8 cellular contexts compared by ENCODE assay signal in the genomic region with DNA sequence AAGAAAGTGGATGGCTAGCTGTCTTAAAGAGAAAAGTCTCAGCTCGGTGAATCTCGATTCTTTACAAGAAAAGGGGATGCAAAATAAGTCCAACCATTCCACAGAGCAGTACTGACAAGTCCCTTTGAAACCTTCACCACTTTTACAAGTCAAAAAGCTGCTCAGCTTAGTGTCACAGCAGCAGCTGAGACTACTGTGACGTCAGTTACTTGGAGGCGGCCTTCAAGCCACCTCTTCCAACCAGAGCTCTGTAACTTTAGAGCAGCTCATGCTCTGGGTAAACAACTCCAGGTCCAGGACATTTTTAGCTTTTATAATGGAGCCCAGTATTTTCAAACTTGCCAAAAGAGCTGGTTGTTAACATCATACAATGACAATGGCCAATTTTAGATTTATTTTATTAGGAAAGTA. TPM values are rescaled to one million over a fixed set of nuclear protein-coding genes. Genes with fewer than 3 reads are reported as not detected.
DNase-seq lines count a peak whose midpoint lies in the region; ATAC-seq and TF ChIP-seq lines count a peak whose summit lies in the region.

A gene (minus strand): TSS at position 159 of the 411 bp plus-strand sequence. CDS start 5,408 bp downstream, outside the sequence.

- H3K4me3 Mint-ChIP-seq in nephron progenitor cell, result peak within 1 kb of the TSS; percentile 47
- H3K4me3 Mint-ChIP-seq in activated CD4-positive, alpha-beta T cell treated with anti-CD3 and anti-CD28 coated beads, Interleukin-2, amount 10 ng/mL, durations not matched to agents 7 days and 5 days, result no peak within 1 kb of the TSS

- H3K36me3 ChIP-seq in A673 (ENCODE audit: insufficient read depth, low read length, poor library complexity, severe bottlenecking), result no peaks in the 10 kb centered on the region

- H3K4me1 Mint-ChIP-seq in nephron progenitor cell, result peaks cover 18% of the 10 kb centered on the region
- H3K4me1 Mint-ChIP-seq in activated CD4-positive, alpha-beta T cell treated with anti-CD3 and anti-CD28 coated beads, Interleukin-2, amount 10 ng/mL, durations not matched to agents 7 days and 5 days, result peaks cover 10% of the 10 kb centered on the region

- peak within 1 kb of the TSS; percentile 28 for H3K4me3 ChIP-seq in A673 (ENCODE audit: low read depth, low read length, poor library complexity, severe bottlenecking)
- H3K4me3 ChIP-seq in epithelial cell of esophagus (ENCODE audit: low read length), result no peak within 1 kb of the TSS

- H3K27me3 ChIP-seq in A673 (replicated peaks; ENCODE audit: insufficient read depth, low read depth, low read length, poor library complexity), result no peaks in the 10 kb centered on the region

- H3K9me3 ChIP-seq in A673 (ENCODE audit: low read depth, low read length, poor library complexity, severe bottlenecking), result no peaks in the 10 kb centered on the region

- TF ChIP-seq CTCF in A673 (conservative IDR thresholded peaks at IDR 0.05; ENCODE audit: low read depth, low read length) (no peak), epithelial cell of esophagus (IDR thresholded peaks at IDR 0.05; ENCODE audit: insufficient read depth, low read depth, low read length, missing control alignments) (no peak), nephron progenitor cell (IDR thresholded peaks at IDR 0.05) (no peak)

- POLR2A ChIA-PET in A673 (lab: Charles Lee; ENCODE audit: low non-redundant PET), result no interaction called here
- POLR2A ChIA-PET in activated CD4-positive, alpha-beta T cell treated with anti-CD3 and anti-CD28 coated beads, Interleukin-2, amount 10 ng/mL, durations not matched to agents 7 days and 5 days (lab: Charles Lee), result interaction anchor here (0.7 kb wide), 1 partner anchor 20 kb away, joined by 6 read pairs; no protein-coding TSS in a partner anchor

- intact Hi-C loops in A673 (cut with micrococcal nuclease; ENCODE audit: unreplicated experiment), result loop anchor here (5.0 kb wide), 1 partner anchor 157 kb away; no protein-coding TSS in a partner anchor

- no peaks in the 10 kb centered on the region for H3K9me3 Mint-ChIP-seq in nephron progenitor cell
- H3K9me3 Mint-ChIP-seq in activated CD4-positive, alpha-beta T cell treated with anti-CD3 and anti-CD28 coated beads, Interleukin-2, amount 10 ng/mL, durations not matched to agents 7 days and 5 days, result no peaks in the 10 kb centered on the region

- H3K27ac Mint-ChIP-seq in nephron progenitor cell, result peak within 1 kb of the TSS; percentile 90
- no peak within 1 kb of the TSS for H3K27ac Mint-ChIP-seq in activated CD4-positive, alpha-beta T cell treated with anti-CD3 and anti-CD28 coated beads, Interleukin-2, amount 10 ng/mL, durations not matched to agents 7 days and 5 days

- peak; percentile 80 for DNase-seq in A673 (ENCODE audit: low spot score)
- DNase-seq in NCI-H2227 treated with DMSO at 0.1 percent for 48 hours (lab: John Stamatoyannopoulos, UW), result peak; percentile 54
- peak; percentile 30 for DNase-seq in epithelial cell of esophagus (ENCODE audit: low read depth)
- DNase-seq in nephron progenitor cell, result peak; percentile 44
- no peak for DNase-seq in activated CD4-positive, alpha-beta T cell treated with anti-CD3 and anti-CD28 coated beads, Interleukin-2, amount 10 ng/mL, durations not matched to agents 7 days and 5 days
- DNase-seq in T1000 (lab: John Stamatoyannopoulos, UW), result no peak
- DNase-seq in glomerular visceral epithelial cell (ENCODE audit: extremely low spot score), result no peak

- BruUV-seq in A673 (replicated peaks; lab: Mats Ljungman, UMichigan), result no TSS peak

- peak within 1 kb of the TSS; percentile 58 for H3K27ac ChIP-seq in A673 (ENCODE audit: low read depth, low read length, poor library complexity, severe bottlenecking)

- ATAC-seq in HG02759 (IDR thresholded peaks at IDR 0.05; ENCODE audit: unreplicated experiment), result no peak

- H3K27me3 Mint-ChIP-seq in nephron progenitor cell (ENCODE audit: low read depth, poor library complexity), result no peaks in the 10 kb centered on the region
- no peaks in the 10 kb centered on the region for H3K27me3 Mint-ChIP-seq in activated CD4-positive, alpha-beta T cell treated with anti-CD3 and anti-CD28 coated beads, Interleukin-2, amount 10 ng/mL, durations not matched to agents 7 days and 5 days

- CTCF ChIA-PET in A673 (lab: Charles Lee), result interaction anchor here (0.6 kb wide), 1 partner anchor 57 kb away, joined by 3 read pairs; no protein-coding TSS in a partner anchor
- CTCF ChIA-PET in activated CD4-positive, alpha-beta T cell treated with anti-CD3 and anti-CD28 coated beads, Interleukin-2, amount 10 ng/mL, durations not matched to agents 7 days and 5 days (lab: Charles Lee), result no interaction called here

- H3K36me3 Mint-ChIP-seq in nephron progenitor cell (ENCODE audit: low read depth), result no peaks in the 10 kb centered on the region
- no peaks in the 10 kb centered on the region for H3K36me3 Mint-ChIP-seq in activated CD4-positive, alpha-beta T cell treated with anti-CD3 and anti-CD28 coated beads, Interleukin-2, amount 10 ng/mL, durations not matched to agents 7 days and 5 days (ENCODE audit: low read depth)

- H3K4me1 ChIP-seq in A673 (ENCODE audit: insufficient read depth, low read length, poor library complexity, severe bottlenecking), result peaks cover 45% of the 10 kb centered on the region

RNA-seq across cellular contexts. Expression of the gene that starts here (rescaled TPM):
- total RNA-seq in A673 (2021), result 27.7 and 34.7 TPM in 2 replicates
- 1 to 10 TPM; 2.7 to 4.4 TPM for total RNA-seq in activated CD4-positive, alpha-beta T cell treated with anti-CD3 and anti-CD28 coated beads, Interleukin-2, amount 10 ng/mL, durations not matched to agents 7 days and 5 days

Comparison
In these comparisons a context has a peak if more than half of its experiments do, and no peak if none do; other contexts are left out.
1. DNase-seq: peak in A673 (single experiment), NCI-H2227 treated with DMSO at 0.1 percent for 48 hours (single experiment), epithelial cell of esophagus (single experiment) and nephron progenitor cell (single experiment); none in activated CD4-positive, alpha-beta T cell treated with anti-CD3 and anti-CD28 coated beads, Interleukin-2, amount 10 ng/mL, durations not matched to agents 7 days and 5 days (single experiment), T1000 (single experiment) and glomerular visceral epithelial cell (single experiment).